Comparison of ENCODE assay signal across 25 cellular contexts in genomic region chr22:32376681-32377080, GRCh38. TPM values are rescaled to one million over a fixed set of nuclear protein-coding genes. Genes with fewer than 3 reads are reported as not detected.
DNase-seq lines count a peak whose midpoint lies in the region; ATAC-seq, FAIRE-seq and TF ChIP-seq lines count a peak whose summit lies in the region.
"Had no signal": no experiment of that assay in that cellular context is flagged by ENCODE, and none has a peak within 500 bp of the region (broad histone marks: within the 10 kb centered on the region; RNA-seq: fewer than 3 reads in every experiment).

No MANE protein-coding gene starts in this region.

- no peaks in the 10 kb centered on the region for H4K20me1 ChIP-seq in H1 (replicated peaks in 1 of 2; ENCODE audit: control insufficient read depth in 1 of 2, insufficient read depth in 2 of 2, low read length in 2 of 2)
- H4K20me1 ChIP-seq: BLaER1 treated with 17β-estradiol and CSF1 and Interleukin-3, amounts not matched to agents 10 nM and 100 nM had no signal

- H3K56ac ChIP-seq in H1 (replicated peaks; ENCODE audit: insufficient read length, low read depth, low read length), result no peak overlapping the region

- no peak overlapping the region for H4K5ac ChIP-seq in H1 (ENCODE audit: insufficient read length, low read depth, low read length)

- peak; percentile 48; the same call in 1 of the 3 replicates for ATAC-seq in RWPE2 (ENCODE audit: low read depth)
- no peak for ATAC-seq in GM18519 (IDR thresholded peaks at IDR 0.05; ENCODE audit: low FRiP score, unreplicated experiment)
- ATAC-seq: A549, GM12878, HCT116 had no signal

- H3K79me1 ChIP-seq in H1 (ENCODE audit: low read depth, low read length) (no peaks in the 10 kb centered on the region), neuronal stem cell (ENCODE audit: low read depth, low read length) (no peaks in the 10 kb centered on the region)

- H3K4me1 ChIP-seq in RWPE2 (ENCODE audit: insufficient read depth, poor library complexity, severe bottlenecking) (no peaks in the 10 kb centered on the region), H1 (replicated peaks in 1 of 4; ENCODE audit: control insufficient read depth in 3 of 4, insufficient read depth in 4 of 4, low read length in 3 of 4) (no peaks in the 10 kb centered on the region), neuronal stem cell (ENCODE audit: control insufficient read depth in 2 of 2, insufficient read depth in 1 of 2, low read depth in 1 of 2, low read length in 2 of 2) (peaks cover 5 to 18% of the 10 kb centered on the region in 2 donors)
- H3K4me1 ChIP-seq: A549; BE2C; BLaER1 treated with 17β-estradiol and CSF1 and Interleukin-3, amounts not matched to agents 10 nM and 100 nM had no signal

- no peak for TF ChIP-seq RAD21 in H1 (IDR thresholded peaks at IDR 0.05 in 1 of 2, conservative IDR thresholded peaks at IDR 0.05 in 1 of 2; ENCODE audit: low read depth in 2 of 2, low read length in 2 of 2)

- TF ChIP-seq CTCF in RWPE2 (IDR thresholded peaks at IDR 0.05; ENCODE audit: poor library complexity, severe bottlenecking) (no peak), H1 (IDR thresholded peaks at IDR 0.05; ENCODE audit: control extremely low read depth in 1 of 3, insufficient read depth in 1 of 3, low read depth in 1 of 3, low read length in 3 of 3) (no peak)

- 72% methylated on average over 5 of the region's 5 CpGs; no CpG with 5 or more reads in 1 of the 2 experiments for WGBS in H1 (ENCODE audit: extremely low coverage in 1 of 2, insufficient coverage in 1 of 2, insufficient read length in 1 of 2, insufficient replicate concordance in 2 of 2, low coverage in 1 of 2, low lambda C conversion rate in 2 of 2, missing lambda C conversion rate in 1 of 2), 2 experiments
- WGBS in neuronal stem cell (ENCODE audit: extremely low coverage in 2 of 2, insufficient read length in 2 of 2, insufficient replicate concordance in 1 of 2), 2 donors, result no CpG with 5 or more reads among the region's 5 CpGs

- no peak overlapping the region for H3K18ac ChIP-seq in H1 (ENCODE audit: extremely low read depth, low read length)
- H3K18ac ChIP-seq in neuronal stem cell (ENCODE audit: low read length), result peak overlapping the region; percentile 89

- no peak overlapping the region for H4K91ac ChIP-seq in H1 (replicated peaks; ENCODE audit: insufficient read length, low read length)
- H4K91ac ChIP-seq in neuronal stem cell (ENCODE audit: low read depth, low read length, poor library complexity), result no peak overlapping the region

- H3K14ac ChIP-seq in H1 (ENCODE audit: insufficient read length), result peak overlapping the region; percentile 16
- H3K14ac ChIP-seq in neuronal stem cell (ENCODE audit: low read length), result no peak overlapping the region

- H2BK5ac ChIP-seq in H1 (ENCODE audit: low read depth, low read length) (0 out of 2 replicates have a peak overlapping the region, but pooled peaks have one; percentile 60), neuronal stem cell (ENCODE audit: low read length) (peak overlapping the region; percentile 1)

- no peak overlapping the region for H2BK15ac ChIP-seq in H1 (ENCODE audit: low read length)
- peak overlapping the region; percentile 0 for H2BK15ac ChIP-seq in neuronal stem cell (ENCODE audit: low read length)

- no peak overlapping the region for H2BK12ac ChIP-seq in H1 (ENCODE audit: low read depth, low read length)
- H2BK12ac ChIP-seq in neuronal stem cell (ENCODE audit: low read length), result peak overlapping the region; percentile 97

- H3K36me3 ChIP-seq in RWPE2 (ENCODE audit: low read depth), result no peaks in the 10 kb centered on the region
- H3K36me3 ChIP-seq in H1 (ENCODE audit: control insufficient read depth in 2 of 4, insufficient read depth in 4 of 4, low read length in 3 of 4), result no peaks in the 10 kb centered on the region
- no peaks in the 10 kb centered on the region for H3K36me3 ChIP-seq in neuronal stem cell (replicated peaks in 1 of 2; ENCODE audit: control insufficient read depth in 2 of 2, insufficient read depth in 2 of 2, low read length in 2 of 2)
- H3K36me3 ChIP-seq: BE2C; BLaER1 treated with 17β-estradiol and CSF1 and Interleukin-3, amounts not matched to agents 10 nM and 100 nM had no signal

- no peak overlapping the region for H3K4me3 ChIP-seq in RWPE2 (ENCODE audit: severe bottlenecking)
- H3K4me3 ChIP-seq in H1 (ENCODE audit: extremely low read depth in 1 of 4, insufficient read depth in 2 of 4, low read depth in 3 of 4, low read length in 4 of 4), result no peak overlapping the region
- H3K4me3 ChIP-seq in neuronal stem cell (ENCODE audit: low read length in 2 of 2), result no peak overlapping the region
- H3K4me3 ChIP-seq: A549; BLaER1 treated with 17β-estradiol and CSF1 and Interleukin-3, amounts not matched to agents 10 nM and 100 nM; GM12878; GM23248 had no signal

- no peaks in the 10 kb centered on the region for H3K79me2 ChIP-seq in H1 (ENCODE audit: control insufficient read depth in 1 of 2, insufficient read depth in 2 of 2, low read length in 2 of 2)

- no peak overlapping the region for H2BK120ac ChIP-seq in H1 (replicated peaks; ENCODE audit: low read depth, low read length)
- H2BK120ac ChIP-seq in neuronal stem cell (ENCODE audit: low read depth, low read length), result no peak overlapping the region

- no peak for DNase-seq in RWPE2 (ENCODE audit: low spot score)
- DNase-seq in H1 (ENCODE audit: low read depth in 1 of 2, low spot score in 2 of 2), result no peak
- DNase-seq in neuronal stem cell (ENCODE audit: low spot score), result no peak
- DNase-seq in NCI-H524 (lab: John Stamatoyannopoulos, UW), result no peak
- no peak for DNase-seq in NCI-H748 treated with DMSO at 0.1 percent for 48 hours (lab: John Stamatoyannopoulos, UW)
- DNase-seq: 8988T; ACHN; AML-193; BE2C; CD4-positive, alpha-beta T cell; CD8-positive, alpha-beta memory T cell; DMS 273 treated with DMSO at 0.1 percent for 48 hours; DMS79; EL; GDM1; GM23248; H9 had no signal

- POLR2A ChIA-PET in H1 (lab: Charles Lee; ENCODE audit: partially characterized antibody), result interaction anchor here (0.5 to 1.2 kb wide), 2 partner anchors 9 to 409 kb away, joined by 3 to 4 read pairs; no protein-coding TSS in a partner anchor

- H3K9ac ChIP-seq in H1 (replicated peaks in 1 of 4; ENCODE audit: extremely low read depth in 1 of 4, low read depth in 3 of 4, low read length in 3 of 4) (no peak overlapping the region), neuronal stem cell (ENCODE audit: low read depth, low read length, poor library complexity) (peak overlapping the region; percentile 39)
- H3K9ac ChIP-seq: BLaER1 treated with 17β-estradiol and CSF1 and Interleukin-3, amounts not matched to agents 10 nM and 100 nM; GM23248 had no signal

- H3K27ac ChIP-seq in RWPE2 (ENCODE audit: poor library complexity, severe bottlenecking), result no peak overlapping the region
- no peak overlapping the region for H3K27ac ChIP-seq in H1 (ENCODE audit: low read depth, low read length)
- H3K27ac ChIP-seq in neuronal stem cell (replicated peaks; ENCODE audit: low read length), result no peak overlapping the region
- H3K27ac ChIP-seq: A549; BLaER1 treated with 17β-estradiol and CSF1 and Interleukin-3, amounts not matched to agents 10 nM and 100 nM; GM23248 had no signal

- H2BK20ac ChIP-seq in H1 (ENCODE audit: low read length), result no peak overlapping the region

- H3K4ac ChIP-seq in H1 (replicated peaks; ENCODE audit: insufficient read length, low read depth, low read length) (no peak overlapping the region), neuronal stem cell (ENCODE audit: low read length) (peak overlapping the region; percentile 87)

- no peaks in the 10 kb centered on the region for H3K23me2 ChIP-seq in H1 (ENCODE audit: low read depth, low read length)

- no peak for TF ChIP-seq EP300 in H1 (IDR thresholded peaks at IDR 0.05; ENCODE audit: borderline replicate concordance in 1 of 2, low read depth in 2 of 2, low read length in 2 of 2)

- H2AK5ac ChIP-seq in H1 (ENCODE audit: low read depth, low read length) (no peak overlapping the region), neuronal stem cell (ENCODE audit: low read depth, low read length) (peak overlapping the region; percentile 4)

- H3K9me3 ChIP-seq in RWPE2 (ENCODE audit: severe bottlenecking), result no peaks in the 10 kb centered on the region
- H3K9me3 ChIP-seq in H1 (ENCODE audit: insufficient read depth in 2 of 2, low read depth in 1 of 2, low read length in 1 of 2), result no peaks in the 10 kb centered on the region
- no peaks in the 10 kb centered on the region for H3K9me3 ChIP-seq in neuronal stem cell (replicated peaks in 1 of 2; ENCODE audit: control insufficient read depth in 2 of 2, insufficient read depth in 1 of 2, low read depth in 1 of 2, low read length in 2 of 2)
- H3K9me3 ChIP-seq: A549; BE2C; BLaER1 treated with 17β-estradiol and CSF1 and Interleukin-3, amounts not matched to agents 10 nM and 100 nM had no signal

- H3K27me3 ChIP-seq in RWPE2 (ENCODE audit: insufficient read depth, poor library complexity, severe bottlenecking), result no peaks in the 10 kb centered on the region
- H3K27me3 ChIP-seq in H1 (replicated peaks in 1 of 4; ENCODE audit: control insufficient read depth in 3 of 4, extremely low read depth in 1 of 4, insufficient read depth in 3 of 4, low read length in 3 of 4), result no peaks in the 10 kb centered on the region; a peak in 1 of 7 replicates
- no peaks in the 10 kb centered on the region for H3K27me3 ChIP-seq in neuronal stem cell (ENCODE audit: control insufficient read depth in 3 of 3, insufficient read depth in 3 of 3, low read depth in 1 of 3, low read length in 3 of 3)
- H3K27me3 ChIP-seq: BE2C; BLaER1 treated with 17β-estradiol and CSF1 and Interleukin-3, amounts not matched to agents 10 nM and 100 nM had no signal

- H3K23ac ChIP-seq in H1 (ENCODE audit: insufficient read length) (no peak overlapping the region), neuronal stem cell (ENCODE audit: low read depth, low read length, poor library complexity) (no peak overlapping the region)

- H3K4me2 ChIP-seq in H1 (ENCODE audit: insufficient read depth in 1 of 2, low read depth in 2 of 2, low read length in 2 of 2), result no peak overlapping the region
- no peak overlapping the region for H3K4me2 ChIP-seq in neuronal stem cell (ENCODE audit: insufficient read depth, low read length, poor library complexity, severe bottlenecking)
- H3K4me2 ChIP-seq: A549; BLaER1 treated with 17β-estradiol and CSF1 and Interleukin-3, amounts not matched to agents 10 nM and 100 nM had no signal

- H2AFZ ChIP-seq in H1 (ENCODE audit: low read length), result no peak overlapping the region
- H2AFZ ChIP-seq in neuronal stem cell (ENCODE audit: low read length), result no peak overlapping the region
- H2AFZ ChIP-seq: GM23248 had no signal

- FAIRE-seq in H1 (lab: Jason Lieb, UNC), result no peak
- FAIRE-seq: A549, D721Med, GM12878 had no signal

- CTCF ChIA-PET in H1 (lab: Charles Lee; ENCODE audit: partially characterized antibody), result interaction anchor here (0.8 to 2.4 kb wide), 5 partner anchors 67 to 250 kb away, joined by 3 to 6 read pairs (median 4); no protein-coding TSS in a partner anchor

- no peak for TF ChIP-seq POLR2A in H1 (IDR thresholded peaks at IDR 0.05; ENCODE audit: control extremely low read depth in 1 of 2, low read depth in 2 of 2, low read length in 2 of 2)

- H4K8ac ChIP-seq in H1 (ENCODE audit: extremely low read depth, insufficient read depth, low read length) (no peak overlapping the region), neuronal stem cell (ENCODE audit: low read depth, low read length) (peak overlapping the region; percentile 23)

RNA-seq across cellular contexts. Expression of gene RFPL3, which starts 19.0 kb away (rescaled TPM):
- total RNA-seq in H1 (2021; fragmentation: NEBNext Ultra II Directional; extraction: Animal tissue kit (Norgen Biotek cat#: 25700)), result 0.24 TPM in 1 of 2 replicates, not detected in the other
- polyA plus RNA-seq in H1 (2011; rRNA removed), result 0.08 TPM in 2 replicates
- polyA plus RNA-seq in H1 (2011; cell fraction: cytosol; rRNA removed), result 0.14 TPM
- not detected for polyA plus RNA-seq in H1 (2011; cell fraction: nucleus; rRNA removed)
- polyA plus RNA-seq in H1 (2012, experiment 1 of 2), result 0.17 to 0.18 TPM in 2 of 4 replicates, not detected in the others
- polyA plus RNA-seq in H1 (2012, experiment 2 of 2), result not detected
- 0.12 TPM for polyA plus RNA-seq in H1 (2013, experiment 1 of 2)
- polyA plus RNA-seq in H1 (2013, experiment 2 of 2), result 0.24 TPM
- polyA minus RNA-seq in H1 (2011; rRNA and poly(A)+ RNA removed), result not detected in 2 replicates
- not detected for polyA minus RNA-seq in H1 (2011; cell fraction: cytosol; rRNA and poly(A)+ RNA removed)
- polyA minus RNA-seq in H1 (2011; cell fraction: nucleus; rRNA and poly(A)+ RNA removed), result not detected
- polyA plus RNA-seq in neuronal stem cell (2013, experiment 1 of 2), result not detected
- not detected for polyA plus RNA-seq in neuronal stem cell (2013, experiment 2 of 2)
- total RNA-seq: CD4-positive, alpha-beta T cell; CD8-positive, alpha-beta memory T cell; GM12878; GM23248; H4; H9 had no signal
- polyA plus RNA-seq: A549; CD14-positive monocyte; CD8-positive, alpha-beta memory T cell; GM12878; GM23248 had no signal

RNA-seq across cellular contexts. Expression of gene RTCB, which starts 35.4 kb away (rescaled TPM):
- 111 and 114 TPM in 2 replicates for total RNA-seq in H1 (2021; fragmentation: NEBNext Ultra II Directional; extraction: Animal tissue kit (Norgen Biotek cat#: 25700))
- polyA plus RNA-seq in H1 (2011; rRNA removed), result 77.2 and 104 TPM in 2 replicates
- polyA plus RNA-seq in H1 (2011; cell fraction: cytosol; rRNA removed), result 148 TPM
- polyA plus RNA-seq in H1 (2011; cell fraction: nucleus; rRNA removed), result 71.9 TPM
- 112 to 133 TPM (median 128 TPM) in 4 replicates for polyA plus RNA-seq in H1 (2012, experiment 1 of 2)
- polyA plus RNA-seq in H1 (2012, experiment 2 of 2), result 48.6 TPM
- 53.5 TPM for polyA plus RNA-seq in H1 (2013, experiment 1 of 2)
- polyA plus RNA-seq in H1 (2013, experiment 2 of 2), result 53.0 TPM
- polyA minus RNA-seq in H1 (2011; rRNA and poly(A)+ RNA removed), result 156 and 172 TPM in 2 replicates
- 43.7 TPM for polyA minus RNA-seq in H1 (2011; cell fraction: cytosol; rRNA and poly(A)+ RNA removed)
- polyA minus RNA-seq in H1 (2011; cell fraction: nucleus; rRNA and poly(A)+ RNA removed), result 52.8 TPM
- 66.3 TPM for polyA plus RNA-seq in neuronal stem cell (2013, experiment 1 of 2)
- polyA plus RNA-seq in neuronal stem cell (2013, experiment 2 of 2), result 65.2 TPM
